Comparison of ENCODE assay signal across 19 cellular contexts in the genomic region with DNA sequence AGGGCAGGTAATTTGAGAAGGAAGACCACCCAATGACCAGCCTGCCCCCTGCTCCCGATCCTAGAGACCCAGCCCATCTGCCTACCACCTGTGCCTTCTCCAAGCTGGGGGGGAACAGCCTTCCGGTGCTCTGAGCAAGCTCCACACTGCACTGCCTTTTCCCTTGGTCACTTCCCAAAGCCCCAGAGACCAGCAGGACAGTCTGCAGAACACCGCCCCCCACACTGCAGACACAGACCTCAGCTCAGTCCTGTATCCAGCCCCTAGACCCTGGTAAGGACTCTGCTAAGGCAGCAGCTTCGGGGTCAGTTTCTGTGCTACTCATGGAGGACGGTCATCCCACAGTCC.
DNase-seq lines count a peak whose midpoint lies in the region; ATAC-seq and TF ChIP-seq lines count a peak whose summit lies in the region.
"Had no signal": no experiment of that assay in that cellular context is flagged by ENCODE, and none has a peak within 500 bp of the region (broad histone marks: within the 10 kb centered on the region; RNA-seq: fewer than 3 reads in every experiment).

No MANE protein-coding gene starts in this region.

- H3K79me1 ChIP-seq in neuronal stem cell (ENCODE audit: low read depth, low read length) = no peaks in the 10 kb centered on the region

- TF ChIP-seq POLR2A in body of pancreas (IDR thresholded peaks at IDR 0.05) = no peak

- H3K4ac ChIP-seq in neuronal stem cell (ENCODE audit: low read length) = no peak overlapping the region

- H2BK120ac ChIP-seq in neuronal stem cell (ENCODE audit: low read depth, low read length) = no peak overlapping the region

- no peak overlapping the region for H4K91ac ChIP-seq in neuronal stem cell (ENCODE audit: low read depth, low read length, poor library complexity)

- WGBS in neuronal stem cell (ENCODE audit: extremely low coverage in 2 of 2, insufficient read length in 2 of 2, insufficient replicate concordance in 1 of 2), 2 donors = no CpG with 5 or more reads among the region's 5 CpGs
- WGBS in body of pancreas, 2 donors = 86 to 92% methylated on average over 5 of the region's 5 CpGs

- no peak overlapping the region for H3K4me2 ChIP-seq in neuronal stem cell (ENCODE audit: insufficient read depth, low read length, poor library complexity, severe bottlenecking)

- H3K14ac ChIP-seq in neuronal stem cell (ENCODE audit: low read length) = no peak overlapping the region

- no peak for ATAC-seq in T-helper 17 cell
- ATAC-seq in GM19395 (IDR thresholded peaks at IDR 0.05; ENCODE audit: unreplicated experiment) = no peak
- ATAC-seq in body of pancreas = no peak
- ATAC-seq: HCT116, PC-3 had no signal

- no peak overlapping the region for H3K9ac ChIP-seq in neuronal stem cell (ENCODE audit: low read depth, low read length, poor library complexity)

- peak overlapping the region; percentile 42 for H2BK15ac ChIP-seq in neuronal stem cell (ENCODE audit: low read length)

- H3K27me3 ChIP-seq in neuronal stem cell (ENCODE audit: control insufficient read depth in 3 of 3, insufficient read depth in 3 of 3, low read depth in 1 of 3, low read length in 3 of 3) = peaks cover 0 to 61% (median 0%) of the 10 kb centered on the region in 3 experiments
- no peaks in the 10 kb centered on the region for H3K27me3 ChIP-seq in body of pancreas

- H3K4me3 ChIP-seq in neuronal stem cell (ENCODE audit: low read length in 2 of 2) = no peak overlapping the region
- H3K4me3 ChIP-seq in body of pancreas = no peak overlapping the region

- no peaks in the 10 kb centered on the region for H3K36me3 ChIP-seq in neuronal stem cell (replicated peaks in 1 of 2; ENCODE audit: control insufficient read depth in 2 of 2, insufficient read depth in 2 of 2, low read length in 2 of 2)
- H3K36me3 ChIP-seq in body of pancreas (replicated peaks in 1 of 2; ENCODE audit: insufficient read depth in 1 of 2, low read depth in 2 of 2) = no peaks in the 10 kb centered on the region

- no peak overlapping the region for H4K8ac ChIP-seq in neuronal stem cell (ENCODE audit: low read depth, low read length)

- peaks cover 3% of the 10 kb centered on the region for H3K36me3 Mint-ChIP-seq in T-helper 17 cell (ENCODE audit: low read depth)

- H3K27ac ChIP-seq in neuronal stem cell (replicated peaks; ENCODE audit: low read length) (no peak overlapping the region), body of pancreas (no peak overlapping the region)
- H3K27ac ChIP-seq: HL-60 had no signal

- no peak overlapping the region for H3K23ac ChIP-seq in neuronal stem cell (ENCODE audit: low read depth, low read length, poor library complexity)

- DNase-seq in NCI-H82 (lab: John Stamatoyannopoulos, UW) = peak; percentile 50
- no peak for DNase-seq in NCI-H82 treated with DMSO at 0.1 percent for 48 hours (lab: John Stamatoyannopoulos, UW; ENCODE audit: unreplicated experiment)
- DNase-seq in T-helper 17 cell = no peak
- no peak for DNase-seq in neuronal stem cell (ENCODE audit: low spot score)
- no peak for DNase-seq in body of pancreas
- no peak for DNase-seq in GM20000 (ENCODE audit: low spot score)
- DNase-seq: DMS53; NCI-H1048; NCI-H1417; NCI-H2029 treated with DMSO at 0.1 percent for 48 hours; NCI-H226; NCI-H510A; NCI-H748 treated with DMSO at 0.1 percent for 48 hours; NK-92 treated with Interleukin-12 subunit alpha and Interleukin-12 subunit beta, amount 100 ng/mL, for 24 hours; PC-3; RPMI8226 had no signal

- intact Hi-C loops in body of pancreas (cut with DNase I) = no loop called here

- peaks cover 3% of the 10 kb centered on the region for H3K4me1 Mint-ChIP-seq in T-helper 17 cell

- H3K4me1 ChIP-seq in neuronal stem cell (ENCODE audit: control insufficient read depth in 2 of 2, insufficient read depth in 1 of 2, low read depth in 1 of 2, low read length in 2 of 2) (peaks cover 0 to 19% of the 10 kb centered on the region in 2 donors), body of pancreas (no peaks in the 10 kb centered on the region)

- H3K27ac Mint-ChIP-seq in T-helper 17 cell = peak overlapping the region; percentile 41

- no peak overlapping the region for H2AFZ ChIP-seq in neuronal stem cell (ENCODE audit: low read length)

- no peak overlapping the region for H2BK5ac ChIP-seq in neuronal stem cell (ENCODE audit: low read length)

- peak overlapping the region; percentile 25 for H2BK12ac ChIP-seq in neuronal stem cell (ENCODE audit: low read length)

- peak overlapping the region; percentile 27 for H3K18ac ChIP-seq in neuronal stem cell (ENCODE audit: low read length)

- H3K4me3 Mint-ChIP-seq in T-helper 17 cell = no peak overlapping the region

- H3K9me3 ChIP-seq in T-helper 17 cell (ENCODE audit: control insufficient read depth, low read length, poor library complexity, severe bottlenecking) (no peaks in the 10 kb centered on the region), neuronal stem cell (replicated peaks in 1 of 2; ENCODE audit: control insufficient read depth in 2 of 2, insufficient read depth in 1 of 2, low read depth in 1 of 2, low read length in 2 of 2) (no peaks in the 10 kb centered on the region), body of pancreas (no peaks in the 10 kb centered on the region)

- TF ChIP-seq CTCF in body of pancreas (IDR thresholded peaks at IDR 0.05) (no peak), GM20000 (IDR thresholded peaks at IDR 0.05; ENCODE audit: extremely low read depth, missing control alignments) (no peak)

- peaks cover 30% of the 10 kb centered on the region for H3K27me3 Mint-ChIP-seq in T-helper 17 cell

- no peak overlapping the region for H2AK5ac ChIP-seq in neuronal stem cell (ENCODE audit: low read depth, low read length)
